Comparison of ENCODE assay signal across 11 cellular contexts in the genomic region with DNA sequence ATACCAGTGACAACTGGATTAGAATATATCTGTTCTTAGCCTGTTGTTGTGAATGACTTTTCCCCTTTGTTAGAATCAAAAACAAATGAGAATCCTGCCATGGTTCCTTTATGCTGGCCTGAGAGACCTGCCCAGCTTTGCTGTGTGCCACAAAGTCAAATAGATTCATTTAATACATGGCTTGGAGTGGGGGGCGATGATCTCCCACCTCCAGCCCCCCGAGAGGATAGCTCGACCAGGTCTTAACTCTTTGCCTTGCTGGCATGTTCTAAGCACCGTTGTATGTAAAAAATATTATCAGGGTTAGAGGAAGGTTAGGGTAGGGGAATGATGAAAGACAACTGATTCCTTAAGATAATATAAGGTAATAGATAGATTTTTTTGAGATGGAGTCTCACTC. TPM values are rescaled to one million over a fixed set of nuclear protein-coding genes. Genes with fewer than 3 reads are reported as not detected.
DNase-seq lines count a peak whose midpoint lies in the region; ATAC-seq and TF ChIP-seq lines count a peak whose summit lies in the region.
"Had no signal": no experiment of that assay in that cellular context is flagged by ENCODE, and none has a peak within 500 bp of the region (broad histone marks: within the 10 kb centered on the region; RNA-seq: fewer than 3 reads in every experiment).

No MANE protein-coding gene starts in this region.

- H3K27me3 Mint-ChIP-seq in activated T-helper 17 cell treated with anti-CD3 and anti-CD28 coated beads, Interleukin-2, amount 50 U/mL, for 72 hours = no peaks in the 10 kb centered on the region

- H3K4me1 ChIP-seq in right atrium auricular region (no peaks in the 10 kb centered on the region), mucosa of rectum (ENCODE audit: control insufficient read depth in 2 of 2, insufficient read depth in 2 of 2, low read length in 2 of 2) (peaks cover 10 to 14% of the 10 kb centered on the region in 2 donors), upper lobe of right lung (no peaks in the 10 kb centered on the region)

- H3K9me3 Mint-ChIP-seq in activated T-helper 17 cell treated with anti-CD3 and anti-CD28 coated beads, Interleukin-2, amount 50 U/mL, for 72 hours = peaks cover 4% of the 10 kb centered on the region
- H3K9me3 Mint-ChIP-seq: neural crest cell had no signal

- DNase-seq in right atrium auricular region (ENCODE audit: low spot score) (no peak), Right ventricle myocardium superior (no peak), upper lobe of right lung (no peak), medulla oblongata (ENCODE audit: extremely low spot score) (no peak), NCI-H226 (no peak)
- DNase-seq: NCI-H2227 treated with DMSO at 0.1 percent for 48 hours had no signal

- H3K36me3 ChIP-seq in right atrium auricular region = no peaks in the 10 kb centered on the region
- no peaks in the 10 kb centered on the region for H3K36me3 ChIP-seq in mucosa of rectum (ENCODE audit: control insufficient read depth in 2 of 2, insufficient read depth in 2 of 2, low read length in 2 of 2)
- no peaks in the 10 kb centered on the region for H3K36me3 ChIP-seq in upper lobe of right lung

- no peaks in the 10 kb centered on the region for H3K36me3 Mint-ChIP-seq in activated T-helper 17 cell treated with anti-CD3 and anti-CD28 coated beads, Interleukin-2, amount 50 U/mL, for 72 hours (ENCODE audit: low read depth)

- peak overlapping the region in 1 of 2 donors; percentile 14 for H3K9ac ChIP-seq in mucosa of rectum (ENCODE audit: low read depth in 1 of 2, low read length in 2 of 2)

- intact Hi-C loops in Right ventricle myocardium superior (cut with DNase I) = no loop called here
- intact Hi-C loops in upper lobe of right lung (cut with DNase I) = no loop called here

- no peak for ATAC-seq in Right ventricle myocardium superior (ENCODE audit: poor library complexity)
- no peak for ATAC-seq in activated T-helper 17 cell treated with anti-CD3 and anti-CD28 coated beads, Interleukin-2, amount 50 U/mL, for 72 hours (replicated peaks)
- no peak for ATAC-seq in upper lobe of right lung
- no peak for ATAC-seq in HG02884 (IDR thresholded peaks at IDR 0.05; ENCODE audit: unreplicated experiment)

- H3K9me3 ChIP-seq in right atrium auricular region (no peaks in the 10 kb centered on the region), mucosa of rectum (ENCODE audit: control insufficient read depth in 2 of 2, low read length in 2 of 2) (no peaks in the 10 kb centered on the region), upper lobe of right lung (no peaks in the 10 kb centered on the region)

- no peak for TF ChIP-seq CTCF in right atrium auricular region (IDR thresholded peaks at IDR 0.05)
- no peak for TF ChIP-seq CTCF in upper lobe of right lung (IDR thresholded peaks at IDR 0.05)

- H3K27ac Mint-ChIP-seq in activated T-helper 17 cell treated with anti-CD3 and anti-CD28 coated beads, Interleukin-2, amount 50 U/mL, for 72 hours = peak overlapping the region; percentile 95

- H3K4me3 ChIP-seq in right atrium auricular region (no peak overlapping the region), mucosa of rectum (ENCODE audit: low read length in 2 of 2) (peak overlapping the region in 1 of 2 donors; percentile 9), upper lobe of right lung (no peak overlapping the region)

- H3K27me3 ChIP-seq in right atrium auricular region (no peaks in the 10 kb centered on the region), mucosa of rectum (ENCODE audit: control insufficient read depth in 2 of 2, insufficient read depth in 2 of 2, low read length in 2 of 2) (no peaks in the 10 kb centered on the region), upper lobe of right lung (no peaks in the 10 kb centered on the region)

- peaks cover 26% of the 10 kb centered on the region for H3K4me1 Mint-ChIP-seq in activated T-helper 17 cell treated with anti-CD3 and anti-CD28 coated beads, Interleukin-2, amount 50 U/mL, for 72 hours

- peak overlapping the region; percentile 82 for H3K4me3 Mint-ChIP-seq in activated T-helper 17 cell treated with anti-CD3 and anti-CD28 coated beads, Interleukin-2, amount 50 U/mL, for 72 hours
- H3K4me3 Mint-ChIP-seq: neural crest cell had no signal

- peak overlapping the region; percentile 10 to 25 for H3K27ac ChIP-seq in right atrium auricular region
- peak overlapping the region; percentile 64 to 67 for H3K27ac ChIP-seq in mucosa of rectum (ENCODE audit: low read depth in 2 of 2, low read length in 2 of 2)
- H3K27ac ChIP-seq in upper lobe of right lung = peak overlapping the region; percentile 37
- H3K27ac ChIP-seq: RWPE1 had no signal

RNA-seq across cellular contexts. Expression of a gene that starts 22.2 kb away (rescaled TPM):
- total RNA-seq in right atrium auricular region (10 to 100 TPM; 18.4 to 40.1 TPM), Right ventricle myocardium superior (27.2 TPM), upper lobe of right lung (86.7 TPM)
- 10 to 100 TPM; 34.6 to 59.6 TPM for total RNA-seq in activated T-helper 17 cell treated with anti-CD3 and anti-CD28 coated beads, Interleukin-2, amount 50 U/mL, for 72 hours

RNA-seq across cellular contexts. Expression of a gene that starts 24.5 kb away (rescaled TPM):
- total RNA-seq in right atrium auricular region (1 to 10 TPM in 1 of 2 donors, not detected in 1; 2.9 TPM), Right ventricle myocardium superior (not detected), upper lobe of right lung (not detected)
- 1 to 10 TPM in 1 of 2 donors, under 1 TPM in 1; 0.04 to 1.7 TPM for total RNA-seq in activated T-helper 17 cell treated with anti-CD3 and anti-CD28 coated beads, Interleukin-2, amount 50 U/mL, for 72 hours
- total RNA-seq: neural crest cell had no signal
